In the genomic region with DNA sequence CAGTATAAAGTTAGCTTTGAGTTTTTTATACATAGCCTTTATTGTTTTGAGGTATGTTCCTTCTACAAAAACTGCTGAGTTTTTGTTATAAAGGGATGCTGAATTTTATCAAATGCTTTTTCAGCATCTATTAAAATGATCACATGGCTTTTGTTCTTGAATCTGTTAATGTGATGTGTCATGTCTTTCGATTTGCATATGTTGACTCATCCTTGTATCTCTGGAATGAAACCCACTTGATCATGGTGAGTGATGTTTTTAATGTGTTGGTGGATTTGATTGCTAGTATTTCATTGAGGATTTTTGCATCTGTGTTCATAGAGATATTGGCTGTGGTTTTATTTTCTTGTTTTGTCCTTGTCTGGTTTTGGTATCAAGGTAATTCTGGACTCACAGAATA, we compare ENCODE assay signal across 2 cellular contexts.
TF ChIP-seq lines count a peak whose summit lies in the region.

No MANE protein-coding gene starts in this region.

TF ChIP-seq in IMR-90, 13 proteins besides CTCF, POLR2A, EP300 and RAD21:
- no peak for TF ChIP-seq RCOR1 (IDR thresholded peaks at IDR 0.05; ENCODE audit: insufficient replicate concordance, low read length)
- TF ChIP-seq MAZ (IDR thresholded peaks at IDR 0.05; ENCODE audit: borderline replicate concordance, low read depth, low read length) = no peak
- TF ChIP-seq NFE2L2 (IDR thresholded peaks at IDR 0.05; ENCODE audit: low read depth, low read length) = no peak
- TF ChIP-seq USF2 (IDR thresholded peaks at IDR 0.05; ENCODE audit: low read depth, low read length) = no peak
- TF ChIP-seq CHD1 (IDR thresholded peaks at IDR 0.05; ENCODE audit: low read depth, low read length) = no peak
- no peak for TF ChIP-seq SMC3 (IDR thresholded peaks at IDR 0.05; ENCODE audit: low read depth, low read length)
- no peak for TF ChIP-seq RFX5 (IDR thresholded peaks at IDR 0.05; ENCODE audit: low read depth, low read length)
- TF ChIP-seq MXI1 (IDR thresholded peaks at IDR 0.05; ENCODE audit: borderline replicate concordance, low read depth, low read length) = no peak
- no peak for TF ChIP-seq MAFK (IDR thresholded peaks at IDR 0.05; ENCODE audit: low read depth, low read length)
- TF ChIP-seq CEBPB (IDR thresholded peaks at IDR 0.05; ENCODE audit: low read depth, low read length) = no peak
TF ChIP-seq in IMR-90: peak in this region for 0.

TF ChIP-seq in K562, 482 proteins besides CTCF, POLR2A, EP300 and RAD21:
- TF ChIP-seq, protein P1, sequence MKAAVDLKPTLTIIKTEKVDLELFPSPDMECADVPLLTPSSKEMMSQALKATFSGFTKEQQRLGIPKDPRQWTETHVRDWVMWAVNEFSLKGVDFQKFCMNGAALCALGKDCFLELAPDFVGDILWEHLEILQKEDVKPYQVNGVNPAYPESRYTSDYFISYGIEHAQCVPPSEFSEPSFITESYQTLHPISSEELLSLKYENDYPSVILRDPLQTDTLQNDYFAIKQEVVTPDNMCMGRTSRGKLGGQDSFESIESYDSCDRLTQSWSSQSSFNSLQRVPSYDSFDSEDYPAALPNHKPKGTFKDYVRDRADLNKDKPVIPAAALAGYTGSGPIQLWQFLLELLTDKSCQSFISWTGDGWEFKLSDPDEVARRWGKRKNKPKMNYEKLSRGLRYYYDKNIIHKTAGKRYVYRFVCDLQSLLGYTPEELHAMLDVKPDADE (conservative IDR thresholded peaks at IDR 0.05; ENCODE audit: control insufficient read depth, low read depth, low read length) = no peak
- TF ChIP-seq ELF1 (tag; IDR thresholded peaks at IDR 0.05) (no peak), BCL6 (CRISPR knock-in tag; IDR thresholded peaks at IDR 0.05) (no peak), STAT5B (CRISPR knock-in tag; IDR thresholded peaks at IDR 0.05) (no peak), BCOR (IDR thresholded peaks at IDR 0.05) (no peak), CBX1 (IDR thresholded peaks at IDR 0.05; ENCODE audit: low read depth) (no peak), ZNF316 (IDR thresholded peaks at IDR 0.05) (peak; percentile 77), ZNF76 (CRISPR knock-in tag; IDR thresholded peaks at IDR 0.05; ENCODE audit: borderline replicate concordance) (no peak), C11orf30 (IDR thresholded peaks at IDR 0.05; ENCODE audit: low read depth) (peak; percentile 69), HDAC8 (tag; IDR thresholded peaks at IDR 0.05) (no peak), FOSL1 (tag; conservative IDR thresholded peaks at IDR 0.05) (peak; percentile 38; the same call in 1 of the 2 replicates), NFE2 (IDR thresholded peaks at IDR 0.05; ENCODE audit: low read depth) (0 out of 2 replicates have a peak, but pooled peaks have one; percentile 21), MAFG (tag; conservative IDR thresholded peaks at IDR 0.05) (peak; percentile 67), HDAC3 (IDR thresholded peaks at IDR 0.05; ENCODE audit: borderline replicate concordance, partially characterized antibody) (no peak), FOXM1 (IDR thresholded peaks at IDR 0.05; ENCODE audit: low read depth) (no peak), FOXM1 (CRISPR knock-in tag; IDR thresholded peaks at IDR 0.05; ENCODE audit: low read depth) (no peak), PBX2 (CRISPR knock-in tag; IDR thresholded peaks at IDR 0.05; ENCODE audit: low read depth) (no peak), PBX2 (tag; conservative IDR thresholded peaks at IDR 0.05; ENCODE audit: low read depth) (0 out of 2 replicates have a peak, but pooled peaks have one; percentile 13), KDM1A (IDR thresholded peaks at IDR 0.05) (0 out of 4 replicates have a peak, but pooled peaks of 1 of the 2 experiments have one; percentile 11), ATF3 (IDR thresholded peaks at IDR 0.05) (peak; percentile 61), ATF3 (CRISPR knock-in tag; conservative IDR thresholded peaks at IDR 0.05) (no peak), JUND (IDR thresholded peaks at IDR 0.05; ENCODE audit: borderline replicate concordance, low read depth, low read length) (no peak), JUND (tag; IDR thresholded peaks at IDR 0.05; ENCODE audit: borderline replicate concordance, low read depth, low read length) (peak; percentile 47; the same call in 1 of the 3 replicates)
- TF ChIP-seq, protein P2, sequence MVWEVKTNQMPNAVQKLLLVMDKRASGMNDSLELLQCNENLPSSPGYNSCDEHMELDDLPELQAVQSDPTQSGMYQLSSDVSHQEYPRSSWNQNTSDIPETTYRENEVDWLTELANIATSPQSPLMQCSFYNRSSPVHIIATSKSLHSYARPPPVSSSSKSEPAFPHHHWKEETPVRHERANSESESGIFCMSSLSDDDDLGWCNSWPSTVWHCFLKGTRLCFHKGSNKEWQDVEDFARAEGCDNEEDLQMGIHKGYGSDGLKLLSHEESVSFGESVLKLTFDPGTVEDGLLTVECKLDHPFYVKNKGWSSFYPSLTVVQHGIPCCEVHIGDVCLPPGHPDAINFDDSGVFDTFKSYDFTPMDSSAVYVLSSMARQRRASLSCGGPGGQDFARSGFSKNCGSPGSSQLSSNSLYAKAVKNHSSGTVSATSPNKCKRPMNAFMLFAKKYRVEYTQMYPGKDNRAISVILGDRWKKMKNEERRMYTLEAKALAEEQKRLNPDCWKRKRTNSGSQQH (CRISPR knock-in tag; IDR thresholded peaks at IDR 0.05) = no peak
- TF ChIP-seq, protein P3, sequence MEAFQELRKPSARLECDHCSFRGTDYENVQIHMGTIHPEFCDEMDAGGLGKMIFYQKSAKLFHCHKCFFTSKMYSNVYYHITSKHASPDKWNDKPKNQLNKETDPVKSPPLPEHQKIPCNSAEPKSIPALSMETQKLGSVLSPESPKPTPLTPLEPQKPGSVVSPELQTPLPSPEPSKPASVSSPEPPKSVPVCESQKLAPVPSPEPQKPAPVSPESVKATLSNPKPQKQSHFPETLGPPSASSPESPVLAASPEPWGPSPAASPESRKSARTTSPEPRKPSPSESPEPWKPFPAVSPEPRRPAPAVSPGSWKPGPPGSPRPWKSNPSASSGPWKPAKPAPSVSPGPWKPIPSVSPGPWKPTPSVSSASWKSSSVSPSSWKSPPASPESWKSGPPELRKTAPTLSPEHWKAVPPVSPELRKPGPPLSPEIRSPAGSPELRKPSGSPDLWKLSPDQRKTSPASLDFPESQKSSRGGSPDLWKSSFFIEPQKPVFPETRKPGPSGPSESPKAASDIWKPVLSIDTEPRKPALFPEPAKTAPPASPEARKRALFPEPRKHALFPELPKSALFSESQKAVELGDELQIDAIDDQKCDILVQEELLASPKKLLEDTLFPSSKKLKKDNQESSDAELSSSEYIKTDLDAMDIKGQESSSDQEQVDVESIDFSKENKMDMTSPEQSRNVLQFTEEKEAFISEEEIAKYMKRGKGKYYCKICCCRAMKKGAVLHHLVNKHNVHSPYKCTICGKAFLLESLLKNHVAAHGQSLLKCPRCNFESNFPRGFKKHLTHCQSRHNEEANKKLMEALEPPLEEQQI (IDR thresholded peaks at IDR 0.05) = no peak
